ENCODE assay signal across 1 cellular context in the genomic region with DNA sequence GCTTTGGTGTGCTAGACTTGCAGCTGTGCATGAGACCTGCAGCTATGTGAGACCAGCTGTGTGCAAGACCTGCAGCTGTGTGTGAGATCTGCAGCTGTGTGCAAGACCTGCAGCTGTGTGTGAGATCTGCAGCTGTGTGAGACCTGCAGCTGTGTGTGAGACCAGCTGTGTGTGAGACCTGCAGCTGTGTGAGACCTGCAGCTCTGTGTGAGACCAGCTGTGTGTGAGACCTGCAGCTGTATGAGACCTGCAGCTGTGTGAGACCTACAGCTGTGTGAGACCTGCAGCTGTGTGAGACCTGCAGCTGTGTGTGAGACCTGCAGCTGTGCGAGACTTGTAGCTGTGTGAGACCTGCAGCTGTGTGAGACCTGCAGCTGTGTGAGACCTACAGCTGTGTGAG.
TF ChIP-seq lines count a peak whose summit lies in the region.

No MANE protein-coding gene starts in this region.

TF ChIP-seq in HepG2, 621 proteins besides CTCF, POLR2A, EP300 and RAD21:
- TF ChIP-seq, protein P1, sequence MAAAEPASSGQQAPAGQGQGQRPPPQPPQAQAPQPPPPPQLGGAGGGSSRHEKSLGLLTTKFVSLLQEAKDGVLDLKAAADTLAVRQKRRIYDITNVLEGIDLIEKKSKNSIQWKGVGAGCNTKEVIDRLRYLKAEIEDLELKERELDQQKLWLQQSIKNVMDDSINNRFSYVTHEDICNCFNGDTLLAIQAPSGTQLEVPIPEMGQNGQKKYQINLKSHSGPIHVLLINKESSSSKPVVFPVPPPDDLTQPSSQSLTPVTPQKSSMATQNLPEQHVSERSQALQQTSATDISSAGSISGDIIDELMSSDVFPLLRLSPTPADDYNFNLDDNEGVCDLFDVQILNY (CRISPR knock-in tag; conservative IDR thresholded peaks at IDR 0.05) = no peak
- no peak for TF ChIP-seq KDM3A (CRISPR knock-in tag; IDR thresholded peaks at IDR 0.05; ENCODE audit: low read depth)
- TF ChIP-seq ZNF672 (CRISPR knock-in tag; IDR thresholded peaks at IDR 0.05) = no peak
- no peak for TF ChIP-seq ZNF20 (CRISPR knock-in tag; IDR thresholded peaks at IDR 0.05)
